Comparison of ENCODE assay signal across 2 cellular contexts in genomic region chr1:53878492-53879105, GRCh38.
TF ChIP-seq lines count a peak whose summit lies in the region.

No MANE protein-coding gene starts in this region.

TF ChIP-seq in GM23338, 12 proteins besides CTCF, POLR2A, EP300 and RAD21:
- TF ChIP-seq POLR2AphosphoS5 (IDR thresholded peaks at IDR 0.05; ENCODE audit: low read depth) (no peak), ZNF331 (CRISPR knock-in tag; IDR thresholded peaks at IDR 0.05; ENCODE audit: low read depth) (no peak), REST (IDR thresholded peaks at IDR 0.05; ENCODE audit: unreplicated experiment) (no peak), CREB1 (CRISPR knock-in tag; IDR thresholded peaks at IDR 0.05; ENCODE audit: low read depth) (no peak), JUNB (IDR thresholded peaks at IDR 0.05; ENCODE audit: unreplicated experiment) (no peak), EZH2 (IDR thresholded peaks at IDR 0.05; ENCODE audit: low read depth, unreplicated experiment) (no peak), ZNF462 (CRISPR knock-in tag; IDR thresholded peaks at IDR 0.05) (no peak), ETS1 (IDR thresholded peaks at IDR 0.05) (no peak), EZH2phosphoT487 (IDR thresholded peaks at IDR 0.05; ENCODE audit: unreplicated experiment) (no peak), NANOG (IDR thresholded peaks at IDR 0.05; ENCODE audit: borderline replicate concordance) (no peak), ZNF114 (CRISPR knock-in tag; IDR thresholded peaks at IDR 0.05) (no peak), STAT1 (IDR thresholded peaks at IDR 0.05; ENCODE audit: unreplicated experiment) (no peak)
TF ChIP-seq in GM23338: peak in this region for 0.

TF ChIP-seq in H1, 55 proteins besides CTCF, POLR2A, EP300 and RAD21:
- no peak for TF ChIP-seq ATF2 (IDR thresholded peaks at IDR 0.05; ENCODE audit: low read length)
- no peak for TF ChIP-seq SIRT6 (IDR thresholded peaks at IDR 0.05; ENCODE audit: low read length)
- TF ChIP-seq CHD1 (IDR thresholded peaks at IDR 0.05; ENCODE audit: low read depth, low read length) = no peak
- TF ChIP-seq MAFK (IDR thresholded peaks at IDR 0.05; ENCODE audit: low read depth, low read length) = no peak
- no peak for TF ChIP-seq RXRA (IDR thresholded peaks at IDR 0.05; ENCODE audit: insufficient read depth, low read depth, low read length)
- no peak for TF ChIP-seq E2F6 (IDR thresholded peaks at IDR 0.05)
- TF ChIP-seq SP2 (IDR thresholded peaks at IDR 0.05; ENCODE audit: low read length) = no peak
- TF ChIP-seq JUND (IDR thresholded peaks at IDR 0.05; ENCODE audit: low read length) = no peak
- TF ChIP-seq NANOG (IDR thresholded peaks at IDR 0.05; ENCODE audit: insufficient read depth, low read depth, low read length, poor library complexity, severe bottlenecking) = no peak
- no peak for TF ChIP-seq YY1 (IDR thresholded peaks at IDR 0.05; ENCODE audit: low read depth, low read length)
- TF ChIP-seq FOSL1 (IDR thresholded peaks at IDR 0.05; ENCODE audit: insufficient read depth, low read depth, low read length) = no peak
- TF ChIP-seq CEBPB (IDR thresholded peaks at IDR 0.05; ENCODE audit: low read depth, low read length) = no peak
- TF ChIP-seq NRF1 (IDR thresholded peaks at IDR 0.05; ENCODE audit: low read depth, low read length) = no peak
- TF ChIP-seq ZNF274 (IDR thresholded peaks at IDR 0.05; ENCODE audit: borderline replicate concordance, extremely low read depth, low read length) = no peak
- no peak for TF ChIP-seq EGR1 (IDR thresholded peaks at IDR 0.05; ENCODE audit: borderline replicate concordance, low read depth, low read length)
- no peak for TF ChIP-seq SP1 (IDR thresholded peaks at IDR 0.05; ENCODE audit: low read depth, low read length)
- TF ChIP-seq POU5F1 (IDR thresholded peaks at IDR 0.05; ENCODE audit: low read depth, low read length) = no peak
- no peak for TF ChIP-seq BCL11A (IDR thresholded peaks at IDR 0.05; ENCODE audit: low read depth in 2 of 2, low read length in 2 of 2)
- TF ChIP-seq BACH1 (IDR thresholded peaks at IDR 0.05; ENCODE audit: low read length) = no peak
- no peak for TF ChIP-seq JUN (IDR thresholded peaks at IDR 0.05; ENCODE audit: low read depth, low read length)
